In genomic region chr3:4948395-4948794, GRCh38 we compare ENCODE assay signal across 1 cellular context.
TF ChIP-seq lines count a peak whose summit lies in the region.

No MANE protein-coding gene starts in this region.

TF ChIP-seq in GM23338, 12 proteins besides CTCF, POLR2A, EP300 and RAD21 (continued from another document):
- TF ChIP-seq ZNF462 (CRISPR knock-in tag; IDR thresholded peaks at IDR 0.05) (no peak), REST (IDR thresholded peaks at IDR 0.05; ENCODE audit: unreplicated experiment) (no peak), CREB1 (CRISPR knock-in tag; IDR thresholded peaks at IDR 0.05; ENCODE audit: low read depth) (no peak), ZNF331 (CRISPR knock-in tag; IDR thresholded peaks at IDR 0.05; ENCODE audit: low read depth) (no peak)
